ENCODE assay signal across 17 cellular contexts in genomic region chr1:160398823-160399222, GRCh38. TPM values are rescaled to one million over a fixed set of nuclear protein-coding genes. Genes with fewer than 3 reads are reported as not detected.
DNase-seq lines count a peak whose midpoint lies in the region; ATAC-seq and TF ChIP-seq lines count a peak whose summit lies in the region.
"Had no signal": no experiment of that assay in that cellular context is flagged by ENCODE, and none has a peak within 500 bp of the region (broad histone marks: within the 10 kb centered on the region; RNA-seq: fewer than 3 reads in every experiment).

No MANE protein-coding gene starts in this region.

- H3K79me2 ChIP-seq in Karpas-422 (ENCODE audit: low read length) = no peaks in the 10 kb centered on the region

- H3K9ac ChIP-seq in Karpas-422 (ENCODE audit: low read length) = no peak overlapping the region
- H3K9ac ChIP-seq: SK-N-SH had no signal

- H3K27me3 ChIP-seq in CD8-positive, alpha-beta memory T cell (ENCODE audit: insufficient read depth, low read length, poor library complexity, severe bottlenecking) = peaks cover 20% of the 10 kb centered on the region
- no peaks in the 10 kb centered on the region for H3K27me3 ChIP-seq in Karpas-422 (ENCODE audit: low read length)
- peaks cover 0 to 13% (median 6%) of the 10 kb centered on the region in 4 donors for H3K27me3 ChIP-seq in upper lobe of left lung
- H3K27me3 ChIP-seq: BLaER1 had no signal

- TF ChIP-seq EP300 in upper lobe of left lung (IDR thresholded peaks at IDR 0.05) = no peak

- H3K4me3 ChIP-seq in CD8-positive, alpha-beta memory T cell (ENCODE audit: low read length) = no peak overlapping the region
- H3K4me3 ChIP-seq in Karpas-422 (ENCODE audit: low read length) (no peak overlapping the region), upper lobe of left lung (no peak overlapping the region)

- H3K27me3 Mint-ChIP-seq in CD8-positive, alpha-beta memory T cell = peaks cover 17 to 47% of the 10 kb centered on the region in 2 donors
- H3K27me3 Mint-ChIP-seq in natural killer cell (ENCODE audit: low read depth in 2 of 2) = peaks cover 26 to 35% of the 10 kb centered on the region in 2 donors

- POLR2A ChIA-PET in CD8-positive, alpha-beta memory T cell (lab: Charles Lee) = no interaction called here

- no peak overlapping the region for H3K4me2 ChIP-seq in Karpas-422 (ENCODE audit: low read depth, low read length, poor library complexity, severe bottlenecking)

- peaks cover 0 to 3% (median 0%) of the 10 kb centered on the region in 3 donors for H3K36me3 Mint-ChIP-seq in CD8-positive, alpha-beta memory T cell
- no peaks in the 10 kb centered on the region for H3K36me3 Mint-ChIP-seq in natural killer cell

- no peak overlapping the region for H3K27ac Mint-ChIP-seq in CD8-positive, alpha-beta memory T cell
- no peak overlapping the region for H3K27ac Mint-ChIP-seq in natural killer cell

- TF ChIP-seq POLR2A in upper lobe of left lung (IDR thresholded peaks at IDR 0.05) = no peak

- CTCF ChIA-PET in CD8-positive, alpha-beta memory T cell (lab: Charles Lee) = interaction anchor here (1.4 kb wide), 1 partner anchor 8 kb away, joined by 4 read pairs; no protein-coding TSS in a partner anchor

- no peaks in the 10 kb centered on the region for H3K9me3 Mint-ChIP-seq in CD8-positive, alpha-beta memory T cell
- H3K9me3 Mint-ChIP-seq in natural killer cell = no peaks in the 10 kb centered on the region

- H3K4me1 ChIP-seq in CD8-positive, alpha-beta memory T cell (ENCODE audit: insufficient read depth, low read length) = peaks cover 5% of the 10 kb centered on the region
- no peaks in the 10 kb centered on the region for H3K4me1 ChIP-seq in Karpas-422 (ENCODE audit: low read length)
- peaks cover 15 to 37% (median 23%) of the 10 kb centered on the region in 4 donors for H3K4me1 ChIP-seq in upper lobe of left lung

- H3K4me3 Mint-ChIP-seq in CD8-positive, alpha-beta memory T cell = peak overlapping the region in 6 of 7 donors; percentile 16 to 73 (median 40)
- H3K4me3 Mint-ChIP-seq in natural killer cell = peak overlapping the region; percentile 5

- H3K9me2 ChIP-seq in Karpas-422 (replicated peaks; ENCODE audit: insufficient read depth, low read length) = no peaks in the 10 kb centered on the region
- H3K9me2 ChIP-seq: SK-N-SH had no signal

- no peaks in the 10 kb centered on the region for H3K36me3 ChIP-seq in CD8-positive, alpha-beta memory T cell (ENCODE audit: insufficient read depth, low read length)
- H3K36me3 ChIP-seq in Karpas-422 (ENCODE audit: insufficient read depth, low read length) = no peaks in the 10 kb centered on the region
- H3K36me3 ChIP-seq in upper lobe of left lung = no peaks in the 10 kb centered on the region
- H3K36me3 ChIP-seq: BLaER1 had no signal

- no peaks in the 10 kb centered on the region for H4K20me1 ChIP-seq in Karpas-422 (ENCODE audit: insufficient read depth, low read depth, low read length)
- H4K20me1 ChIP-seq: BLaER1 had no signal

- TF ChIP-seq CTCF in natural killer cell (IDR thresholded peaks at IDR 0.05) (no peak), upper lobe of left lung (IDR thresholded peaks at IDR 0.05) (no peak)

- no peak overlapping the region for H2AFZ ChIP-seq in Karpas-422 (ENCODE audit: low read length)

- intact Hi-C loops in natural killer cell (cut with micrococcal nuclease) = no loop called here

- 76% methylated on average over 3 of the region's 4 CpGs; no CpG with 5 or more reads in 1 of the 2 donors for WGBS in upper lobe of left lung, 2 donors

- DNase-seq in CD8-positive, alpha-beta memory T cell = no peak
- DNase-seq in Karpas-422 (peak; percentile 31), ecto neural progenitor cell (ENCODE audit: low spot score) (peak; percentile 45), natural killer cell (no peak), SIG-M5 (lab: John Stamatoyannopoulos, UW) (no peak), upper lobe of left lung (no peak)
- no peak for DNase-seq in central memory CD4-positive, alpha-beta T cell
- DNase-seq: activated gamma-delta T cell, DND-41, NCI-H1930, NCI-H524 treated with DMSO at 0.1 percent for 48 hours, right cardiac atrium, SK-N-SH had no signal

- no peaks in the 10 kb centered on the region for H3K9me3 ChIP-seq in CD8-positive, alpha-beta memory T cell (ENCODE audit: low read length)
- H3K9me3 ChIP-seq in Karpas-422 (ENCODE audit: low read length) = no peaks in the 10 kb centered on the region
- no peaks in the 10 kb centered on the region for H3K9me3 ChIP-seq in upper lobe of left lung
- H3K9me3 ChIP-seq: BLaER1, SK-N-SH had no signal

- peaks cover 6% of the 10 kb centered on the region in 3 donors for H3K4me1 Mint-ChIP-seq in CD8-positive, alpha-beta memory T cell
- peaks cover 0 to 24% of the 10 kb centered on the region in 2 donors for H3K4me1 Mint-ChIP-seq in natural killer cell

- H3K27ac ChIP-seq in CD8-positive, alpha-beta memory T cell (ENCODE audit: low read depth, low read length) = no peak overlapping the region
- H3K27ac ChIP-seq in Karpas-422 (ENCODE audit: low read length) (no peak overlapping the region), upper lobe of left lung (no peak overlapping the region)
- H3K27ac ChIP-seq: BLaER1 had no signal

- ATAC-seq in natural killer cell (no peak), HG03025 (IDR thresholded peaks at IDR 0.05; ENCODE audit: low FRiP score, unreplicated experiment) (no peak), upper lobe of left lung (ENCODE audit: low FRiP score in 2 of 2) (no peak)
- ATAC-seq: right cardiac atrium had no signal

RNA-seq across cellular contexts. Expression of gene VANGL2, which starts 1.5 kb away (rescaled TPM):
- total RNA-seq in CD8-positive, alpha-beta memory T cell = under 1 TPM; 0.04 to 0.07 TPM
- polyA plus RNA-seq in CD8-positive, alpha-beta memory T cell = not detected
- total RNA-seq in Karpas-422 (2014; rRNA removed; shearing (Covaris generic); ENCODE audit: low replicate concordance) = 0.07 TPM in 1 of 2 replicates, not detected in the other
- total RNA-seq in natural killer cell = under 1 TPM in 1 of 3 donors, not detected in 2; 0.08 TPM
- 1 to 10 TPM; 2.0 to 4.8 (median 2.7) TPM for total RNA-seq in upper lobe of left lung

RNA-seq across cellular contexts. Expression of gene NHLH1, which starts 32.0 kb away (rescaled TPM):
- total RNA-seq in CD8-positive, alpha-beta memory T cell = under 1 TPM; 0.38 to 0.48 TPM
- not detected for polyA plus RNA-seq in CD8-positive, alpha-beta memory T cell
- total RNA-seq in Karpas-422 (2014; rRNA removed; shearing (Covaris generic); ENCODE audit: low replicate concordance) = 0.48 TPM in 1 of 2 replicates, not detected in the other
- total RNA-seq in natural killer cell = under 1 TPM in 2 of 3 donors, not detected in 1; 0.13 to 0.16 TPM
- total RNA-seq in upper lobe of left lung = 1 to 10 TPM in 1 of 6 donors, under 1 TPM in 2, not detected in 3; 0.20 to 1.0 (median 0.33) TPM
- total RNA-seq: HT-29, M059J had no signal

RNA-seq across cellular contexts. Expression of gene NCSTN, which starts 55.6 kb away (rescaled TPM):
- 10 to 100 TPM; 58.7 to 61.3 TPM for total RNA-seq in CD8-positive, alpha-beta memory T cell
- polyA plus RNA-seq in CD8-positive, alpha-beta memory T cell = 74.4 TPM
- 76.9 and 79.9 TPM in 2 replicates for total RNA-seq in Karpas-422 (2014; rRNA removed; shearing (Covaris generic); ENCODE audit: low replicate concordance)
- total RNA-seq in natural killer cell = 100 to 1,000 TPM; 104 to 140 (median 110) TPM
- 100 to 1,000 TPM in 2 of 6 donors, 10 to 100 TPM in 4; 55.9 to 116 (median 70.8) TPM for total RNA-seq in upper lobe of left lung

RNA-seq across cellular contexts. Expression of gene COPA, which starts 55.8 kb away (rescaled TPM):
- 100 to 1,000 TPM; 129 to 139 TPM for total RNA-seq in CD8-positive, alpha-beta memory T cell
- 121 TPM for polyA plus RNA-seq in CD8-positive, alpha-beta memory T cell
- 107 TPM in 2 replicates for total RNA-seq in Karpas-422 (2014; rRNA removed; shearing (Covaris generic); ENCODE audit: low replicate concordance)
- total RNA-seq in natural killer cell = 100 to 1,000 TPM; 140 to 167 (median 148) TPM
- total RNA-seq in upper lobe of left lung = 100 to 1,000 TPM in 5 of 6 donors, 10 to 100 TPM in 1; 99.4 to 165 (median 141) TPM

Comparison
In these comparisons a context has a peak if more than half of its experiments do, and no peak if none do; other contexts are left out.
1. DNase-seq: peak in Karpas-422 (single experiment) and ecto neural progenitor cell (single experiment); none in CD8-positive, alpha-beta memory T cell (0 of 5), natural killer cell (single experiment), SIG-M5 (single experiment), upper lobe of left lung (0 of 2) and central memory CD4-positive, alpha-beta T cell (single experiment).